18 cellular contexts compared by ENCODE assay signal in genomic region chr22:30132290-30132996, GRCh38. TPM values are rescaled to one million over a fixed set of nuclear protein-coding genes. Genes with fewer than 3 reads are reported as not detected.
DNase-seq lines count a peak whose midpoint lies in the region; ATAC-seq and TF ChIP-seq lines count a peak whose summit lies in the region.
"Had no signal": no experiment of that assay in that cellular context is flagged by ENCODE, and none has a peak within 500 bp of the region (broad histone marks: within the 10 kb centered on the region; RNA-seq: fewer than 3 reads in every experiment).

No MANE protein-coding gene starts in this region.

- no peaks in the 10 kb centered on the region for H3K36me3 ChIP-seq in KOPT-K1 (ENCODE audit: insufficient read depth, low read length)

- no peaks in the 10 kb centered on the region for H3K36me3 Mint-ChIP-seq in activated naive CD4-positive, alpha-beta T cell treated with anti-CD3 and anti-CD28 coated beads for 36 hours (ENCODE audit: low read depth)
- no peaks in the 10 kb centered on the region for H3K36me3 Mint-ChIP-seq in glutamatergic neuron (ENCODE audit: unreplicated experiment)

- ATAC-seq in stimulated activated naive CD8-positive, alpha-beta T cell treated with anti-CD3 and anti-CD28 coated beads, Interleukin-15, Interleukin-2, amounts not matched to agents 100 U/mL and 50 U/mL, for 24 hours: peak; percentile 19
- ATAC-seq: Panc1 had no signal

- no peaks in the 10 kb centered on the region for H3K27me3 Mint-ChIP-seq in activated naive CD4-positive, alpha-beta T cell treated with anti-CD3 and anti-CD28 coated beads for 36 hours (ENCODE audit: low read depth)
- no peaks in the 10 kb centered on the region for H3K27me3 Mint-ChIP-seq in glutamatergic neuron (ENCODE audit: unreplicated experiment)

- peak overlapping the region; percentile 12 for H3K27ac ChIP-seq in KOPT-K1 (ENCODE audit: low read depth, low read length, poor library complexity, severe bottlenecking)
- no peak overlapping the region for H3K27ac ChIP-seq in caudate nucleus (ENCODE audit: low read depth, low read length)

- H3K9me3 ChIP-seq in KOPT-K1 (ENCODE audit: insufficient read depth, low read length, poor library complexity, severe bottlenecking): no peaks in the 10 kb centered on the region

- TF ChIP-seq CTCF in glutamatergic neuron (IDR thresholded peaks at IDR 0.05; ENCODE audit: partially characterized antibody, unreplicated experiment): no peak

- H3K4me3 Mint-ChIP-seq in activated naive CD4-positive, alpha-beta T cell treated with anti-CD3 and anti-CD28 coated beads for 36 hours: no peak overlapping the region
- no peak overlapping the region for H3K4me3 Mint-ChIP-seq in glutamatergic neuron (ENCODE audit: unreplicated experiment)

- intact Hi-C loops in activated naive CD4-positive, alpha-beta T cell treated with anti-CD3 and anti-CD28 coated beads for 36 hours (cut with micrococcal nuclease): loop anchor here (1.0 to 2.0 kb wide), 3 partner anchors 26 to 46 kb away; no protein-coding TSS in a partner anchor

- peak overlapping the region; percentile 73 for H3K27ac Mint-ChIP-seq in activated naive CD4-positive, alpha-beta T cell treated with anti-CD3 and anti-CD28 coated beads for 36 hours
- no peak overlapping the region for H3K27ac Mint-ChIP-seq in glutamatergic neuron (ENCODE audit: unreplicated experiment)

- CTCF ChIA-PET in activated naive CD4-positive, alpha-beta T cell treated with anti-CD3 and anti-CD28 coated beads for 36 hours (lab: Charles Lee): interaction anchor here (1.2 kb wide), 1 partner anchor 15 kb away, joined by 4 read pairs; no protein-coding TSS in a partner anchor

- no peak for DNase-seq in activated naive CD4-positive, alpha-beta T cell treated with anti-CD3 and anti-CD28 coated beads for 36 hours
- DNase-seq in activated naive CD4-positive, alpha-beta T cell treated with Interleukin-2 at 50 U/mL for 16 hours: no peak
- DNase-seq in amniotic epithelial cell (ENCODE audit: low read depth) (peak; percentile 34), caudate nucleus (lab: John Stamatoyannopoulos, UW) (no peak), glutamatergic neuron (no peak)
- no peak for DNase-seq in stimulated activated naive CD8-positive, alpha-beta T cell treated with anti-CD3 and anti-CD28 coated beads, Interleukin-15, Interleukin-2, amounts not matched to agents 100 U/mL and 50 U/mL, for 24 hours
- DNase-seq: COR-L47, DMS153, EL, H7, Kasumi-1, NCI-H1105 treated with DMSO at 0.1 percent for 48 hours, NCI-H1694 treated with DMSO at 0.1 percent for 48 hours, NCI-H226, NCI-H524 treated with DMSO at 0.1 percent for 48 hours had no signal

- no peaks in the 10 kb centered on the region for H3K9me3 Mint-ChIP-seq in activated naive CD4-positive, alpha-beta T cell treated with anti-CD3 and anti-CD28 coated beads for 36 hours
- H3K9me3 Mint-ChIP-seq in glutamatergic neuron (ENCODE audit: unreplicated experiment): no peaks in the 10 kb centered on the region

- peaks cover 19% of the 10 kb centered on the region for H3K4me1 Mint-ChIP-seq in activated naive CD4-positive, alpha-beta T cell treated with anti-CD3 and anti-CD28 coated beads for 36 hours (ENCODE audit: low read depth)
- no peaks in the 10 kb centered on the region for H3K4me1 Mint-ChIP-seq in glutamatergic neuron (ENCODE audit: low read depth, unreplicated experiment)

RNA-seq across cellular contexts. Expression of gene HORMAD2, which starts 52.2 kb away (rescaled TPM):
- total RNA-seq in activated naive CD4-positive, alpha-beta T cell treated with anti-CD3 and anti-CD28 coated beads for 36 hours: not detected
- not detected for total RNA-seq in glutamatergic neuron (ENCODE audit: unreplicated experiment)
- total RNA-seq: H7, HT-29 had no signal
